In the genomic region with DNA sequence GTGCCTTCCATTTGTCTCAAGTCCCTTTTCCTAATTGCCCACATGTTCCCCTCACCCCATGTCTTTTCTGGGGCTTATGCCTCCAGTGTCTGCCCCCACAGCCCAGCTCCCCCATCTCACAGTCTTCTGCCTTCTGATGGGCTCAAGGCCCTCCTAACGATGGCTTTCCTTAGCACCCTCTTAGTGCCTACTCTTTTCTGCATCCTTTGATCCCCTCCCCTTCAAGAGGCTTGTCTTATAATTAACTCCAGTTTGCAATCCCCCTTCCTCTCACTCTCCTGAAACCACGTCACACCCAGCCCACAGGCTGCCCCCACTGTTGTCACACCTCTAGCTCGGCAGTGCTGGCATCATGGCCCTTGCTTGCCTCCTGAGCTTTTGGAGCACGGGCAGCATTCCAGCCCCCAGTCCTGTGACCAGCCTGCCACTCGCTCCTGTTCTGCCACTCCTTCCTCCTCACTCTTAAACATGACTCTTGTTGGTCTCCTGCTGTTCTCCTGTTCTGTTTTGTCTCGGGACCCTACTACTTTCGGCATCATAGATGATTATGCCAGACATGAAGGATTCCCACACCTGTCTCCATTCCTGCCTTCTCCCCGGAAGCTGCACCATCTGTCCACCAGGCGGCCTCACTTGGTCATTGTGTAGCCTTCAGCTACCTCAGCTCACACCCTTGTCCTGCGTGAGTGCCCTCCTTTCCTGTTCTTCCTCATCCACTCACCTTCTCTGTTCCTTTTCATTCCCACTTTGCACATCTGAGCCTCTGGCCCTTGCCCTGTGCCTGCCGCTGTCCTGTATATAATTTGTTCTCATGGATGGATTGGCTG, we compare ENCODE assay signal across 9 cellular contexts. TPM values are rescaled to one million over a fixed set of nuclear protein-coding genes. Genes with fewer than 3 reads are reported as not detected.
A peak's percentile ranks its signal among the peaks of the same experiment; 100 is the strongest.
DNase-seq lines count a peak whose midpoint lies in the region; ATAC-seq, FAIRE-seq and TF ChIP-seq lines count a peak whose summit lies in the region.
"Had no signal": no experiment of that assay in that cellular context is flagged by ENCODE, and none has a peak within 500 bp of the region (broad histone marks: within the 10 kb centered on the region; RNA-seq: fewer than 3 reads in every experiment).

No MANE protein-coding gene starts in this region.

- DNase-seq in CD14-positive monocyte (ENCODE audit: low spot score) (no peak), HEK293T (ENCODE audit: extremely low spot score) (peak; percentile 73), cerebellar cortex (ENCODE audit: low spot score) (peak; percentile 72), left lobe of liver (ENCODE audit: low spot score) (no peak), UCSD-AML1 (lab: John Stamatoyannopoulos, UW; ENCODE audit: unreplicated experiment) (no peak), NCI-H2029 treated with DMSO at 0.1 percent for 48 hours (lab: John Stamatoyannopoulos, UW) (no peak), frontal cortex (ENCODE audit: low spot score in 2 of 2) (no peak)
- DNase-seq: activated T-cell treated with anti-CD3 and anti-CD28 coated beads, Interleukin-2, amount 50 U/mL, for 1 hour had no signal

- H3K9me3 Mint-ChIP-seq in CD14-positive monocyte: no peaks in the 10 kb centered on the region

- POLR2A ChIA-PET in HEK293T (lab: Yijun Ruan, JAX): interaction anchor here (1.5 kb wide), 1 partner anchor 48 kb away, joined by 4 read pairs; a partner anchor contains a TSS

- peak; percentile 21 for TF ChIP-seq CTCF in CD14-positive monocyte (IDR thresholded peaks at IDR 0.05)

- peaks cover 0 to 3% (median 0%) of the 10 kb centered on the region in 3 donors for H3K27me3 Mint-ChIP-seq in CD14-positive monocyte (ENCODE audit: low read depth in 3 of 3)

- no peak overlapping the region for H3K4me3 Mint-ChIP-seq in CD14-positive monocyte

- peaks cover 38% of the 10 kb centered on the region for H3K4me1 Mint-ChIP-seq in CD14-positive monocyte

- peak overlapping the region in 3 of 7 donors; percentile 21 to 34 (median 24) for H3K27ac Mint-ChIP-seq in CD14-positive monocyte

- no peak for FAIRE-seq in frontal cortex (lab: Jason Lieb, UNC)

- ATAC-seq in left lobe of liver (peak; percentile 36), HG02840 (IDR thresholded peaks at IDR 0.05; ENCODE audit: low FRiP score, unreplicated experiment) (no peak)

- peaks cover 42 to 68% of the 10 kb centered on the region in 2 donors for H3K36me3 Mint-ChIP-seq in CD14-positive monocyte

- CTCF ChIA-PET in HEK293T (lab: Yijun Ruan, JAX): interaction anchor here (0.7 to 2.2 kb wide), 8 partner anchors 9 to 53 kb away, joined by 3 to 9 read pairs (median 4); no protein-coding TSS in a partner anchor

- intact Hi-C loops in CD14-positive monocyte (cut with micrococcal nuclease): no loop called here

TF ChIP-seq in HEK293T, 16 proteins besides CTCF, POLR2A, EP300 and RAD21:
- TF ChIP-seq SUZ12 (IDR thresholded peaks at IDR 0.05): no peak
- TF ChIP-seq FOXK2 (IDR thresholded peaks at IDR 0.05): no peak
- TF ChIP-seq NFRKB (IDR thresholded peaks at IDR 0.05): no peak
- no peak for TF ChIP-seq ELF4 (IDR thresholded peaks at IDR 0.05)
- no peak for TF ChIP-seq LEF1 (IDR thresholded peaks at IDR 0.05; ENCODE audit: borderline replicate concordance)
- TF ChIP-seq, protein P1, sequence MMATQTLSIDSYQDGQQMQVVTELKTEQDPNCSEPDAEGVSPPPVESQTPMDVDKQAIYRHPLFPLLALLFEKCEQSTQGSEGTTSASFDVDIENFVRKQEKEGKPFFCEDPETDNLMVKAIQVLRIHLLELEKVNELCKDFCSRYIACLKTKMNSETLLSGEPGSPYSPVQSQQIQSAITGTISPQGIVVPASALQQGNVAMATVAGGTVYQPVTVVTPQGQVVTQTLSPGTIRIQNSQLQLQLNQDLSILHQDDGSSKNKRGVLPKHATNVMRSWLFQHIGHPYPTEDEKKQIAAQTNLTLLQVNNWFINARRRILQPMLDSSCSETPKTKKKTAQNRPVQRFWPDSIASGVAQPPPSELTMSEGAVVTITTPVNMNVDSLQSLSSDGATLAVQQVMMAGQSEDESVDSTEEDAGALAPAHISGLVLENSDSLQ (IDR thresholded peaks at IDR 0.05): no peak
- TF ChIP-seq TARDBP (IDR thresholded peaks at IDR 0.05): no peak
- no peak for TF ChIP-seq FOXA1 (IDR thresholded peaks at IDR 0.05)
TF ChIP-seq in HEK293T: peak in this region for 0.

RNA-seq across cellular contexts. Expression of a gene that starts 26.1 kb away (rescaled TPM):
- 10 to 100 TPM; 69.6 to 88.9 TPM for polyA plus RNA-seq in CD14-positive monocyte
- total RNA-seq in left lobe of liver (16.5 TPM), frontal cortex (27.3 TPM)

RNA-seq across cellular contexts. Expression of a gene that starts 36.2 kb away (rescaled TPM):
- polyA plus RNA-seq in CD14-positive monocyte: 10 to 100 TPM; 26.5 to 32.9 TPM
- total RNA-seq in left lobe of liver (10.0 TPM), frontal cortex (7.7 TPM)

RNA-seq across cellular contexts. Expression of a gene that starts 38.9 kb away (rescaled TPM):
- not detected for polyA plus RNA-seq in CD14-positive monocyte
- total RNA-seq in left lobe of liver (0.45 TPM), frontal cortex (not detected)

RNA-seq across cellular contexts. Expression of a gene that starts 42.4 kb away (rescaled TPM):
- under 1 TPM; 0.08 to 0.11 TPM for polyA plus RNA-seq in CD14-positive monocyte
- total RNA-seq in left lobe of liver (0.05 TPM), frontal cortex (0.82 TPM)

RNA-seq across cellular contexts. Expression of a gene that starts 48.5 kb away (rescaled TPM):
- 10 to 100 TPM; 44.7 to 46.2 TPM for polyA plus RNA-seq in CD14-positive monocyte
- total RNA-seq in left lobe of liver (99.1 TPM), frontal cortex (2.9 TPM)

Comparison
In these comparisons a context has a peak if more than half of its experiments do, and no peak if none do; other contexts are left out.
1. DNase-seq: peak in HEK293T (single experiment) and cerebellar cortex (single experiment); none in CD14-positive monocyte (single experiment), left lobe of liver (single experiment), UCSD-AML1 (single experiment), NCI-H2029 treated with DMSO at 0.1 percent for 48 hours (single experiment) and frontal cortex (0 of 2).